In genomic region chr17:50431219-50431618, GRCh38 we compare ENCODE assay signal across 20 cellular contexts. TPM values are rescaled to one million over a fixed set of nuclear protein-coding genes. Genes with fewer than 3 reads are reported as not detected.
DNase-seq lines count a peak whose midpoint lies in the region; ATAC-seq and TF ChIP-seq lines count a peak whose summit lies in the region.
"Had no signal": no experiment of that assay in that cellular context is flagged by ENCODE, and none has a peak within 500 bp of the region (broad histone marks: within the 10 kb centered on the region; RNA-seq: fewer than 3 reads in every experiment).

No MANE protein-coding gene starts in this region.

- peaks cover 21% of the 10 kb centered on the region for H3K4me1 ChIP-seq in cardiac muscle cell (ENCODE audit: low read depth)

- no peaks in the 10 kb centered on the region for H3K27me3 Mint-ChIP-seq in progenitor cell of endocrine pancreas

- H3K4me3 Mint-ChIP-seq in progenitor cell of endocrine pancreas (ENCODE audit: low read depth), result no peak overlapping the region

- peaks cover 1% of the 10 kb centered on the region for H3K36me3 Mint-ChIP-seq in progenitor cell of endocrine pancreas (ENCODE audit: insufficient read depth)

- intact Hi-C loops in Right ventricle myocardium inferior (cut with DNase I), result no loop called here

- no peak overlapping the region for H3K4me3 ChIP-seq in cardiac muscle cell

- ATAC-seq in Right ventricle myocardium inferior, result no peak
- no peak for ATAC-seq in GM21619 (IDR thresholded peaks at IDR 0.05; ENCODE audit: unreplicated experiment)
- ATAC-seq in HG02973 (IDR thresholded peaks at IDR 0.05; ENCODE audit: unreplicated experiment), result no peak
- ATAC-seq: SK-N-SH treated with all-trans-retinoic acid at 6 μM for 48 hours had no signal

- peak in 1 of 2 donors; percentile 28 for DNase-seq in cardiac muscle cell (ENCODE audit: low read depth in 1 of 2, low spot score in 1 of 2)
- DNase-seq in Right ventricle myocardium inferior (ENCODE audit: missing footprints), result no peak
- peak; percentile 86 for DNase-seq in islet precursor cell
- DNase-seq in progenitor cell of endocrine pancreas (ENCODE audit: low spot score, unreplicated experiment), result no peak
- DNase-seq in A172 (ENCODE audit: low spot score), result no peak
- DNase-seq in COR-L47 (lab: John Stamatoyannopoulos, UW), result no peak
- DNase-seq: 8988T, C1 segment of cervical spinal cord, DMS53, GOT3, NCI-H146, NCI-H2081 treated with DMSO at 0.1 percent for 48 hours, NCI-H226, NCI-H526, SHP77 had no signal

- no peaks in the 10 kb centered on the region for H3K27me3 ChIP-seq in cardiac muscle cell

- H3K36me3 ChIP-seq in cardiac muscle cell, result no peaks in the 10 kb centered on the region

- peak overlapping the region; percentile 27 for H3K27ac ChIP-seq in cardiac muscle cell

- H3K9me3 Mint-ChIP-seq in progenitor cell of endocrine pancreas (ENCODE audit: low read depth), result no peaks in the 10 kb centered on the region

- peak overlapping the region; percentile 54 for H3K27ac Mint-ChIP-seq in progenitor cell of endocrine pancreas

- TF ChIP-seq CTCF in cardiac muscle cell (IDR thresholded peaks at IDR 0.05; ENCODE audit: low read depth, low read length), result no peak
- TF ChIP-seq CTCF in progenitor cell of endocrine pancreas (IDR thresholded peaks at IDR 0.05; ENCODE audit: unreplicated experiment), result no peak

- H3K4me1 Mint-ChIP-seq in progenitor cell of endocrine pancreas (ENCODE audit: low read depth), result peaks cover 39% of the 10 kb centered on the region

- H3K9me3 ChIP-seq in cardiac muscle cell (ENCODE audit: low read depth), result no peaks in the 10 kb centered on the region

RNA-seq across cellular contexts. Expression of gene ACSF2, which starts 5.2 kb away (rescaled TPM):
- 116 and 177 TPM in 2 replicates for total RNA-seq in cardiac muscle cell
- 73.3 and 96.6 TPM in 2 replicates for polyA plus RNA-seq in cardiac muscle cell
- 22.7 TPM for total RNA-seq in Right ventricle myocardium inferior
- 69.7 and 72.6 TPM in 2 replicates for total RNA-seq in progenitor cell of endocrine pancreas
- 40.4 and 41.0 TPM in 2 replicates for total RNA-seq in A172 (2014; rRNA removed; shearing (Covaris generic))

RNA-seq across cellular contexts. Expression of gene LRRC59, which starts 33.9 kb away (rescaled TPM):
- total RNA-seq in cardiac muscle cell (60.3 and 66.7 TPM in 2 replicates), Right ventricle myocardium inferior (24.5 TPM), progenitor cell of endocrine pancreas (55.2 and 56.0 TPM in 2 replicates)
- polyA plus RNA-seq in cardiac muscle cell, result 47.0 and 58.9 TPM in 2 replicates
- total RNA-seq in A172 (2014; rRNA removed; shearing (Covaris generic)), result 259 and 262 TPM in 2 replicates

RNA-seq across cellular contexts. Expression of gene CHAD, which starts 37.5 kb away (rescaled TPM):
- total RNA-seq in cardiac muscle cell (0.11 TPM in 1 of 2 replicates, not detected in the other), Right ventricle myocardium inferior (0.16 TPM), progenitor cell of endocrine pancreas (not detected in 2 replicates)
- 2.5 and 3.9 TPM in 2 replicates for polyA plus RNA-seq in cardiac muscle cell
- total RNA-seq in A172 (2014; rRNA removed; shearing (Covaris generic)), result not detected in 2 replicates
- total RNA-seq: HT-29; T-helper 1 cell treated with Interleukin-12 subunit alpha and Interleukin-12 subunit beta and Interleukin-4 antibody, amounts not matched to agents 30 ng/mL and 1 ng/mL, for 36 hours had no signal

RNA-seq across cellular contexts. Expression of gene RSAD1, which starts 47.4 kb away (rescaled TPM):
- total RNA-seq in cardiac muscle cell, result 24.1 and 35.8 TPM in 2 replicates
- polyA plus RNA-seq in cardiac muscle cell, result 39.7 and 55.4 TPM in 2 replicates
- 52.7 TPM for total RNA-seq in Right ventricle myocardium inferior
- total RNA-seq in progenitor cell of endocrine pancreas, result 34.4 and 40.7 TPM in 2 replicates
- 16.0 and 16.6 TPM in 2 replicates for total RNA-seq in A172 (2014; rRNA removed; shearing (Covaris generic))

RNA-seq across cellular contexts. Expression of gene EME1, which starts 58.2 kb away (rescaled TPM):
- total RNA-seq in cardiac muscle cell (7.9 and 13.4 TPM in 2 replicates), Right ventricle myocardium inferior (0.60 TPM), progenitor cell of endocrine pancreas (10.1 and 15.0 TPM in 2 replicates)
- 5.2 and 30.7 TPM in 2 replicates for polyA plus RNA-seq in cardiac muscle cell
- 12.8 and 15.8 TPM in 2 replicates for total RNA-seq in A172 (2014; rRNA removed; shearing (Covaris generic))
